In the genomic region with DNA sequence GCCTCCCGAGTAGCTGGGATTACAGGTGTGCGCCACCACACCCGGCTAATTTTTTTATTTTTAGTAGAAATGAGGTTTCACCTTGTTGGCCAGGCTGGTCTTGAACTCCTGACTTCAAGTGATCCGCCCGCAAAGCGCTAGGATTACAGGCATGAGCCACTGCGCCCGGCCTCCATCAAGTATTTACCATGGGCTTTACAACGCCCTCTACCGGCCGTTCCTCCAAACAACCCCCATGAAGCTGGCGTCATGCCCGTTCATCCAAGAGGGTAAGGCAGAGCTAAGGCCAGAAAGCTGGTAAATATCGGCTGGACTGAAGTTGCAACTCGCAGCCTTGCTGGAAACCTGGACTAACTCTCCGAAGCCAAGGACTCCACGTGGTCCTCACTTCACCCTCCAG, we compare ENCODE assay signal across 1 cellular context.
TF ChIP-seq lines count a peak whose summit lies in the region.

No MANE protein-coding gene starts in this region.

TF ChIP-seq in GM23338, 12 proteins besides CTCF, POLR2A, EP300 and RAD21 (continued from another document):
- TF ChIP-seq, protein P1, sequence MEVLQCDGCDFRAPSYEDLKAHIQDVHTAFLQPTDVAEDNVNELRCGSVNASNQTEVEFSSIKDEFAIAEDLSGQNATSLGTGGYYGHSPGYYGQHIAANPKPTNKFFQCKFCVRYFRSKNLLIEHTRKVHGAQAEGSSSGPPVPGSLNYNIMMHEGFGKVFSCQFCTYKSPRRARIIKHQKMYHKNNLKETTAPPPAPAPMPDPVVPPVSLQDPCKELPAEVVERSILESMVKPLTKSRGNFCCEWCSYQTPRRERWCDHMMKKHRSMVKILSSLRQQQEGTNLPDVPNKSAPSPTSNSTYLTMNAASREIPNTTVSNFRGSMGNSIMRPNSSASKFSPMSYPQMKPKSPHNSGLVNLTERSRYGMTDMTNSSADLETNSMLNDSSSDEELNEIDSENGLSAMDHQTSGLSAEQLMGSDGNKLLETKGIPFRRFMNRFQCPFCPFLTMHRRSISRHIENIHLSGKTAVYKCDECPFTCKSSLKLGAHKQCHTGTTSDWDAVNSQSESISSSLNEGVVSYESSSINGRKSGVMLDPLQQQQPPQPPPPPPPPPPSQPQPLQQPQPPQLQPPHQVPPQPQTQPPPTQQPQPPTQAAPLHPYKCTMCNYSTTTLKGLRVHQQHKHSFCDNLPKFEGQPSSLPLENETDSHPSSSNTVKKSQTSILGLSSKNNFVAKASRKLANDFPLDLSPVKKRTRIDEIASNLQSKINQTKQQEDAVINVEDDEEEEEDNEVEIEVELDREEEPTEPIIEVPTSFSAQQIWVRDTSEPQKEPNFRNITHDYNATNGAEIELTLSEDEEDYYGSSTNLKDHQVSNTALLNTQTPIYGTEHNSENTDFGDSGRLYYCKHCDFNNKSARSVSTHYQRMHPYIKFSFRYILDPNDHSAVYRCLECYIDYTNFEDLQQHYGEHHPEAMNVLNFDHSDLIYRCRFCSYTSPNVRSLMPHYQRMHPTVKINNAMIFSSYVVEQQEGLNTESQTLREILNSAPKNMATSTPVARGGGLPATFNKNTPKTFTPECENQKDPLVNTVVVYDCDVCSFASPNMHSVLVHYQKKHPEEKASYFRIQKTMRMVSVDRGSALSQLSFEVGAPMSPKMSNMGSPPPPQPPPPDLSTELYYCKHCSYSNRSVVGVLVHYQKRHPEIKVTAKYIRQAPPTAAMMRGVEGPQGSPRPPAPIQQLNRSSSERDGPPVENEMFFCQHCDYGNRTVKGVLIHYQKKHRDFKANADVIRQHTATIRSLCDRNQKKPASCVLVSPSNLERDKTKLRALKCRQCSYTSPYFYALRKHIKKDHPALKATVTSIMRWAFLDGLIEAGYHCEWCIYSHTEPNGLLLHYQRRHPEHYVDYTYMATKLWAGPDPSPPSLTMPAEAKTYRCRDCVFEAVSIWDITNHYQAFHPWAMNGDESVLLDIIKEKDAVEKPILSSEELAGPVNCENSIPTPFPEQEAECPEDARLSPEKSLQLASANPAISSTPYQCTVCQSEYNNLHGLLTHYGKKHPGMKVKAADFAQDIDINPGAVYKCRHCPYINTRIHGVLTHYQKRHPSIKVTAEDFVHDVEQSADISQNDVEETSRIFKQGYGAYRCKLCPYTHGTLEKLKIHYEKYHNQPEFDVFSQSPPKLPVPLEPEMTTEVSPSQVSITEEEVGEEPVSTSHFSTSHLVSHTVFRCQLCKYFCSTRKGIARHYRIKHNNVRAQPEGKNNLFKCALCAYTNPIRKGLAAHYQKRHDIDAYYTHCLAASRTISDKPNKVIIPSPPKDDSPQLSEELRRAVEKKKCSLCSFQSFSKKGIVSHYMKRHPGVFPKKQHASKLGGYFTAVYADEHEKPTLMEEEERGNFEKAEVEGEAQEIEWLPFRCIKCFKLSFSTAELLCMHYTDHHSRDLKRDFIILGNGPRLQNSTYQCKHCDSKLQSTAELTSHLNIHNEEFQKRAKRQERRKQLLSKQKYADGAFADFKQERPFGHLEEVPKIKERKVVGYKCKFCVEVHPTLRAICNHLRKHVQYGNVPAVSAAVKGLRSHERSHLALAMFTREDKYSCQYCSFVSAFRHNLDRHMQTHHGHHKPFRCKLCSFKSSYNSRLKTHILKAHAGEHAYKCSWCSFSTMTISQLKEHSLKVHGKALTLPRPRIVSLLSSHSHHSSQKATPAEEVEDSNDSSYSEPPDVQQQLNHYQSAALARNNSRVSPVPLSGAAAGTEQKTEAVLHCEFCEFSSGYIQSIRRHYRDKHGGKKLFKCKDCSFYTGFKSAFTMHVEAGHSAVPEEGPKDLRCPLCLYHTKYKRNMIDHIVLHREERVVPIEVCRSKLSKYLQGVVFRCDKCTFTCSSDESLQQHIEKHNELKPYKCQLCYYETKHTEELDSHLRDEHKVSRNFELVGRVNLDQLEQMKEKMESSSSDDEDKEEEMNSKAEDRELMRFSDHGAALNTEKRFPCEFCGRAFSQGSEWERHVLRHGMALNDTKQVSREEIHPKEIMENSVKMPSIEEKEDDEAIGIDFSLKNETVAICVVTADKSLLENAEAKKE (CRISPR knock-in tag; IDR thresholded peaks at IDR 0.05) = no peak
- TF ChIP-seq JUNB (IDR thresholded peaks at IDR 0.05; ENCODE audit: unreplicated experiment) (no peak), ZNF114 (CRISPR knock-in tag; IDR thresholded peaks at IDR 0.05) (no peak), CREB1 (CRISPR knock-in tag; IDR thresholded peaks at IDR 0.05; ENCODE audit: low read depth) (no peak), POLR2AphosphoS5 (IDR thresholded peaks at IDR 0.05; ENCODE audit: low read depth) (no peak), STAT1 (IDR thresholded peaks at IDR 0.05; ENCODE audit: unreplicated experiment) (no peak), EZH2 (IDR thresholded peaks at IDR 0.05; ENCODE audit: low read depth, unreplicated experiment) (no peak)
- TF ChIP-seq, protein P2, sequence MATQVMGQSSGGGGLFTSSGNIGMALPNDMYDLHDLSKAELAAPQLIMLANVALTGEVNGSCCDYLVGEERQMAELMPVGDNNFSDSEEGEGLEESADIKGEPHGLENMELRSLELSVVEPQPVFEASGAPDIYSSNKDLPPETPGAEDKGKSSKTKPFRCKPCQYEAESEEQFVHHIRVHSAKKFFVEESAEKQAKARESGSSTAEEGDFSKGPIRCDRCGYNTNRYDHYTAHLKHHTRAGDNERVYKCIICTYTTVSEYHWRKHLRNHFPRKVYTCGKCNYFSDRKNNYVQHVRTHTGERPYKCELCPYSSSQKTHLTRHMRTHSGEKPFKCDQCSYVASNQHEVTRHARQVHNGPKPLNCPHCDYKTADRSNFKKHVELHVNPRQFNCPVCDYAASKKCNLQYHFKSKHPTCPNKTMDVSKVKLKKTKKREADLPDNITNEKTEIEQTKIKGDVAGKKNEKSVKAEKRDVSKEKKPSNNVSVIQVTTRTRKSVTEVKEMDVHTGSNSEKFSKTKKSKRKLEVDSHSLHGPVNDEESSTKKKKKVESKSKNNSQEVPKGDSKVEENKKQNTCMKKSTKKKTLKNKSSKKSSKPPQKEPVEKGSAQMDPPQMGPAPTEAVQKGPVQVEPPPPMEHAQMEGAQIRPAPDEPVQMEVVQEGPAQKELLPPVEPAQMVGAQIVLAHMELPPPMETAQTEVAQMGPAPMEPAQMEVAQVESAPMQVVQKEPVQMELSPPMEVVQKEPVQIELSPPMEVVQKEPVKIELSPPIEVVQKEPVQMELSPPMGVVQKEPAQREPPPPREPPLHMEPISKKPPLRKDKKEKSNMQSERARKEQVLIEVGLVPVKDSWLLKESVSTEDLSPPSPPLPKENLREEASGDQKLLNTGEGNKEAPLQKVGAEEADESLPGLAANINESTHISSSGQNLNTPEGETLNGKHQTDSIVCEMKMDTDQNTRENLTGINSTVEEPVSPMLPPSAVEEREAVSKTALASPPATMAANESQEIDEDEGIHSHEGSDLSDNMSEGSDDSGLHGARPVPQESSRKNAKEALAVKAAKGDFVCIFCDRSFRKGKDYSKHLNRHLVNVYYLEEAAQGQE (IDR thresholded peaks at IDR 0.05; ENCODE audit: unreplicated experiment) = no peak
